8 cellular contexts compared by ENCODE assay signal in genomic region chr19:38417544-38418506, GRCh38. TPM values are rescaled to one million over a fixed set of nuclear protein-coding genes. Genes with fewer than 3 reads are reported as not detected.
DNase-seq lines count a peak whose midpoint lies in the region; ATAC-seq and TF ChIP-seq lines count a peak whose summit lies in the region.

No MANE protein-coding gene starts in this region.

- CTCF ChIA-PET in OCI-LY7 (lab: Charles Lee; ENCODE audit: unreplicated experiment), result no interaction called here

- H3K9me3 ChIP-seq in OCI-LY7 (ENCODE audit: low read length), result no peaks in the 10 kb centered on the region
- no peaks in the 10 kb centered on the region for H3K9me3 ChIP-seq in iPS-18c (ENCODE audit: control insufficient read depth, insufficient read depth, low read length)

- peak overlapping the region; percentile 66 for H2AFZ ChIP-seq in OCI-LY7 (ENCODE audit: low read length)

- no peaks in the 10 kb centered on the region for H3K9me3 Mint-ChIP-seq in activated naive CD4-positive, alpha-beta T cell treated with anti-CD3 and anti-CD28 coated beads, Interleukin-2, amount 50 U/mL, for 24 hours

- no peak for TF ChIP-seq CTCF in OCI-LY7 (conservative IDR thresholded peaks at IDR 0.05; ENCODE audit: low read length)

- H3K36me3 ChIP-seq in OCI-LY7 (ENCODE audit: insufficient read depth, low read length), result no peaks in the 10 kb centered on the region

- peak overlapping the region; percentile 53 for H3K27ac Mint-ChIP-seq in activated naive CD4-positive, alpha-beta T cell treated with anti-CD3 and anti-CD28 coated beads, Interleukin-2, amount 50 U/mL, for 24 hours

- no peaks in the 10 kb centered on the region for H3K79me2 ChIP-seq in OCI-LY7 (ENCODE audit: insufficient read depth, low read depth, low read length)

- peaks cover 12% of the 10 kb centered on the region for H3K4me1 ChIP-seq in OCI-LY7 (ENCODE audit: insufficient read depth, low read length, poor library complexity, severe bottlenecking)

- H3K27ac ChIP-seq in OCI-LY7 (ENCODE audit: low read depth, low read length, poor library complexity, severe bottlenecking), result no peak overlapping the region

- H3K4me3 Mint-ChIP-seq in activated naive CD4-positive, alpha-beta T cell treated with anti-CD3 and anti-CD28 coated beads, Interleukin-2, amount 50 U/mL, for 24 hours, result peak overlapping the region; percentile 85

- no peaks in the 10 kb centered on the region for H3K9me2 ChIP-seq in OCI-LY7 (ENCODE audit: insufficient read depth, low read length)

- H3K4me1 Mint-ChIP-seq in activated naive CD4-positive, alpha-beta T cell treated with anti-CD3 and anti-CD28 coated beads, Interleukin-2, amount 50 U/mL, for 24 hours, result peaks cover 21% of the 10 kb centered on the region

- BruUV-seq in OCI-LY7 (replicated peaks; lab: Mats Ljungman, UMichigan), result no TSS peak

- DNase-seq in activated T-cell treated with anti-CD3 and anti-CD28 coated beads for 1 hour (ENCODE audit: low read depth) (peak; percentile 18), activated T-cell treated with anti-CD3 and anti-CD28 coated beads for 4 hours (no peak), OCI-LY7 (ENCODE audit: low spot score) (peak; percentile 57), SHP77 treated with DMSO at 0.1 percent for 48 hours (lab: John Stamatoyannopoulos, UW) (no peak)
- peak; percentile 57 for DNase-seq in stimulated activated CD4-positive, alpha-beta T cell treated with anti-CD3 and anti-CD28 coated beads, Interleukin-12 subunit alpha, Interleukin-12 subunit beta, amount 100 ng/mL, for 4 hours

- POLR2A ChIA-PET in OCI-LY7 (lab: Charles Lee), result no interaction called here

- H4K20me1 ChIP-seq in OCI-LY7 (ENCODE audit: insufficient read depth, low read length), result no peaks in the 10 kb centered on the region

- no peaks in the 10 kb centered on the region for H3K27me3 Mint-ChIP-seq in activated naive CD4-positive, alpha-beta T cell treated with anti-CD3 and anti-CD28 coated beads, Interleukin-2, amount 50 U/mL, for 24 hours

- H3K4me2 ChIP-seq in OCI-LY7 (ENCODE audit: low read length), result peak overlapping the region; percentile 69

- ATAC-seq in HG03439 (IDR thresholded peaks at IDR 0.05; ENCODE audit: unreplicated experiment), result no peak

- peak overlapping the region; percentile 38 for H3K4me3 ChIP-seq in OCI-LY7 (ENCODE audit: low read depth, low read length, poor library complexity, severe bottlenecking)
- peak overlapping the region; percentile 60 for H3K4me3 ChIP-seq in iPS-18c (ENCODE audit: insufficient read depth, low read depth, low read length)

- intact Hi-C loops in OCI-LY7 (cut with micrococcal nuclease; ENCODE audit: unreplicated experiment), result no loop called here

- no peaks in the 10 kb centered on the region for H3K36me3 Mint-ChIP-seq in activated naive CD4-positive, alpha-beta T cell treated with anti-CD3 and anti-CD28 coated beads, Interleukin-2, amount 50 U/mL, for 24 hours

RNA-seq across cellular contexts. Expression of gene RASGRP4, which starts 8.2 kb away (rescaled TPM):
- not detected in 2 replicates for total RNA-seq in OCI-LY7 (2014; rRNA removed; shearing (Covaris generic))
- total RNA-seq in OCI-LY7 (2022), result not detected in 2 replicates

RNA-seq across cellular contexts. Expression of gene FAM98C, which starts 14.9 kb away (rescaled TPM):
- total RNA-seq in OCI-LY7 (2014; rRNA removed; shearing (Covaris generic)), result 21.9 and 32.8 TPM in 2 replicates
- 30.4 and 31.1 TPM in 2 replicates for total RNA-seq in OCI-LY7 (2022)

RNA-seq across cellular contexts. Expression of gene RYR1, which starts 15.7 kb away (rescaled TPM):
- total RNA-seq in OCI-LY7 (2014; rRNA removed; shearing (Covaris generic)), result 0.15 and 0.54 TPM in 2 replicates
- total RNA-seq in OCI-LY7 (2022), result 0.61 and 1.4 TPM in 2 replicates

RNA-seq across cellular contexts. Expression of gene SPRED3, which starts 29.3 kb away (rescaled TPM):
- total RNA-seq in OCI-LY7 (2014; rRNA removed; shearing (Covaris generic)), result 0.09 and 1.0 TPM in 2 replicates
- total RNA-seq in OCI-LY7 (2022), result 2.1 and 3.0 TPM in 2 replicates

RNA-seq across cellular contexts. Expression of gene GGN, which starts 30.0 kb away (rescaled TPM):
- not detected in 2 replicates for total RNA-seq in OCI-LY7 (2014; rRNA removed; shearing (Covaris generic))
- 0.74 TPM in 1 of 2 replicates, not detected in the other for total RNA-seq in OCI-LY7 (2022)

Comparison
In these comparisons a context has a peak if more than half of its experiments do, and no peak if none do; other contexts are left out.
1. DNase-seq: peak in activated T-cell treated with anti-CD3 and anti-CD28 coated beads for 1 hour (single experiment), OCI-LY7 (single experiment) and stimulated activated CD4-positive, alpha-beta T cell treated with anti-CD3 and anti-CD28 coated beads, Interleukin-12 subunit alpha, Interleukin-12 subunit beta, amount 100 ng/mL, for 4 hours (single experiment); none in activated T-cell treated with anti-CD3 and anti-CD28 coated beads for 4 hours (single experiment) and SHP77 treated with DMSO at 0.1 percent for 48 hours (single experiment).